In the genomic region with DNA sequence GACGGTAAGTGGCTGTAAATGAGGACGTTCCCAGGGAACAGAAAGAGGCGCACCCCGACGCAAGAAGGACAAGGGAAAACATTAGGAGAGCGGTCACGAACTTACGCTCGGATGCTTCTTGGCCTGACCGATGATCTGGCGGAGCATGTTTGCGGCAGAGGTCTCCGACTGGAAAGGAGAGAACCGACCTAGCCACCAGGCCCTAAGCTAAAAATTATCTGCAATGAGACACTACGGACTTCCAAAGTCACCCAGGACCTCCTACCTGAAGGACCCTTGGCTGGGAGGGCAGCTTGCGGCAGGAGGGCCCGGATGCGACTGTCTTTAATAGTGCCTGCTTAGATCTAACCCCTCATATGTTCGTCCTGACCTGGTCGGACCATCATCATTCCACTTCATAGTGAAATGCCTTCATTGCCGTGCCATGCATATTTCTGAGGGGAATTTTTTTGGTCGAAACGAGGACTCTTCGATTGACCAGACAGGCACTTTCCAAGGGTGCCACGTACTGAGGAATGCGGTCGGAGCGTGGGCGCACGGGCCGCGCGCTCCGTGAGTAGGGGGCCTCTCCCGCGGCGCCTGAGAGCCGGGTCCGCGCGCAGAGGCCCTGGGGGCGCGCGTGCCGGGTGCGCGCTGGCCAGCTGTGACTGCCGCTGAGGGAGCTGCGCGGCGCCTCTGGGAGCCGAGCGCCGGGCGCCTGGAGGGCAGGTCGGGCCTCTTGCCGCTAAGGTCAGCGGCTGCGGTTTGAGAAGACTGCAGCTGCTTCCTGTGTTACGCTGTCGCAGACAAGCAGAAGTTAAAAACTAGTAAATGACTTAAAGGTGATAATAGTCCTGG, we compare ENCODE assay signal across 1 cellular context.
A peak's percentile ranks its signal among the peaks of the same experiment; 100 is the strongest.
TF ChIP-seq lines count a peak whose summit lies in the region.

No MANE protein-coding gene starts in this region.

TF ChIP-seq in HCT116, 20 proteins besides CTCF, POLR2A, EP300 and RAD21 (continued from another document):
- TF ChIP-seq, protein P1, sequence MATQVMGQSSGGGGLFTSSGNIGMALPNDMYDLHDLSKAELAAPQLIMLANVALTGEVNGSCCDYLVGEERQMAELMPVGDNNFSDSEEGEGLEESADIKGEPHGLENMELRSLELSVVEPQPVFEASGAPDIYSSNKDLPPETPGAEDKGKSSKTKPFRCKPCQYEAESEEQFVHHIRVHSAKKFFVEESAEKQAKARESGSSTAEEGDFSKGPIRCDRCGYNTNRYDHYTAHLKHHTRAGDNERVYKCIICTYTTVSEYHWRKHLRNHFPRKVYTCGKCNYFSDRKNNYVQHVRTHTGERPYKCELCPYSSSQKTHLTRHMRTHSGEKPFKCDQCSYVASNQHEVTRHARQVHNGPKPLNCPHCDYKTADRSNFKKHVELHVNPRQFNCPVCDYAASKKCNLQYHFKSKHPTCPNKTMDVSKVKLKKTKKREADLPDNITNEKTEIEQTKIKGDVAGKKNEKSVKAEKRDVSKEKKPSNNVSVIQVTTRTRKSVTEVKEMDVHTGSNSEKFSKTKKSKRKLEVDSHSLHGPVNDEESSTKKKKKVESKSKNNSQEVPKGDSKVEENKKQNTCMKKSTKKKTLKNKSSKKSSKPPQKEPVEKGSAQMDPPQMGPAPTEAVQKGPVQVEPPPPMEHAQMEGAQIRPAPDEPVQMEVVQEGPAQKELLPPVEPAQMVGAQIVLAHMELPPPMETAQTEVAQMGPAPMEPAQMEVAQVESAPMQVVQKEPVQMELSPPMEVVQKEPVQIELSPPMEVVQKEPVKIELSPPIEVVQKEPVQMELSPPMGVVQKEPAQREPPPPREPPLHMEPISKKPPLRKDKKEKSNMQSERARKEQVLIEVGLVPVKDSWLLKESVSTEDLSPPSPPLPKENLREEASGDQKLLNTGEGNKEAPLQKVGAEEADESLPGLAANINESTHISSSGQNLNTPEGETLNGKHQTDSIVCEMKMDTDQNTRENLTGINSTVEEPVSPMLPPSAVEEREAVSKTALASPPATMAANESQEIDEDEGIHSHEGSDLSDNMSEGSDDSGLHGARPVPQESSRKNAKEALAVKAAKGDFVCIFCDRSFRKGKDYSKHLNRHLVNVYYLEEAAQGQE (IDR thresholded peaks at IDR 0.05; ENCODE audit: low read depth), result no peak
- TF ChIP-seq ZFX (IDR thresholded peaks at IDR 0.05), result peak; percentile 44; the same call in 1 of the 2 replicates
- peak; percentile 25 for TF ChIP-seq TCF7L2 (IDR thresholded peaks at IDR 0.05; ENCODE audit: borderline replicate concordance, extremely low read depth, insufficient read depth, insufficient read length)
- TF ChIP-seq YY1 (IDR thresholded peaks at IDR 0.05; ENCODE audit: extremely low read depth, insufficient replicate concordance, low read depth, low read length), result peak; percentile 38
